In genomic region chr6:111484655-111484974, GRCh38 we compare ENCODE assay signal across 8 cellular contexts. TPM values are rescaled to one million over a fixed set of nuclear protein-coding genes. Genes with fewer than 3 reads are reported as not detected.
DNase-seq lines count a peak whose midpoint lies in the region; ATAC-seq, FAIRE-seq and TF ChIP-seq lines count a peak whose summit lies in the region.

No MANE protein-coding gene starts in this region.

- no peaks in the 10 kb centered on the region for H3K9me2 ChIP-seq in PC-9 (ENCODE audit: insufficient read depth)

- H3K36me3 Mint-ChIP-seq in endodermal cell (ENCODE audit: low read depth) = peaks cover 16% of the 10 kb centered on the region

- peak overlapping the region; percentile 88 for H3K4me3 Mint-ChIP-seq in endodermal cell

- BruUV-seq in PC-9 (replicated peaks; lab: Mats Ljungman, UMichigan) = no TSS peak

- 33 to 43% methylated on average over 5 to 7 of the region's 7 CpGs for WGBS in endodermal cell (ENCODE audit: insufficient coverage in 1 of 2, insufficient read length in 1 of 2), 2 experiments
- WGBS in pancreas, 2 donors = 8 to 11% methylated on average over 7 of the region's 7 CpGs

- H3F3A ChIP-seq in PC-9 (ENCODE audit: insufficient read depth, low read depth) = 0 out of 2 replicates have a peak, but pooled peaks cover 6% of the 10 kb centered on the region

- peak overlapping the region; percentile 66 for H3K4me3 ChIP-seq in PC-9
- H3K4me3 ChIP-seq in endodermal cell (ENCODE audit: low read length) = peak overlapping the region; percentile 96
- peak overlapping the region; percentile 68 to 92 (median 86) for H3K4me3 ChIP-seq in pancreas

- H4K20me1 ChIP-seq in PC-9 (ENCODE audit: insufficient read depth) = no peaks in the 10 kb centered on the region

- H3K27me3 Mint-ChIP-seq in endodermal cell (ENCODE audit: insufficient read depth) = peaks cover 21% of the 10 kb centered on the region

- POLR2A ChIA-PET in PC-9 (lab: Charles Lee; ENCODE audit: unreplicated experiment) = interaction anchor here (0.7 kb wide), 1 partner anchor 115 kb away, joined by 4 read pairs; no protein-coding TSS in a partner anchor

- H3K9me3 ChIP-seq in PC-9 (ENCODE audit: insufficient read depth, low read depth) (no peaks in the 10 kb centered on the region), endodermal cell (ENCODE audit: control insufficient read depth, low read length) (peaks cover 13% of the 10 kb centered on the region), pancreas (no peaks in the 10 kb centered on the region)

- H3K27ac Mint-ChIP-seq in endodermal cell = peak overlapping the region; percentile 98

- no peaks in the 10 kb centered on the region for H3K36me3 ChIP-seq in PC-9 (ENCODE audit: low read depth)
- H3K36me3 ChIP-seq in endodermal cell (ENCODE audit: control insufficient read depth, insufficient read depth, low read length) = peaks cover 26% of the 10 kb centered on the region
- no peaks in the 10 kb centered on the region for H3K36me3 ChIP-seq in pancreas

- peak; percentile 50 for DNase-seq in NCI-H748 (lab: John Stamatoyannopoulos, UW; ENCODE audit: unreplicated experiment)
- no peak for DNase-seq in NCI-H748 treated with DMSO at 0.1 percent for 48 hours (lab: John Stamatoyannopoulos, UW)
- no peak for DNase-seq in PC-9
- peak; percentile 40 for DNase-seq in endodermal cell
- DNase-seq in pancreas = no peak
- DNase-seq in COLO668 (lab: John Stamatoyannopoulos, UW; ENCODE audit: unreplicated experiment) = no peak
- no peak for DNase-seq in central memory CD4-positive, alpha-beta T cell

- H3K4me1 ChIP-seq in PC-9 (replicated peaks; ENCODE audit: insufficient read depth) (peaks cover 36% of the 10 kb centered on the region), endodermal cell (ENCODE audit: control insufficient read depth, insufficient read depth, low read length) (no peaks in the 10 kb centered on the region), pancreas (peaks cover 21 to 33% (median 31%) of the 10 kb centered on the region in 3 donors)

- intact Hi-C loops in PC-9 (cut with micrococcal nuclease; ENCODE audit: unreplicated experiment) = loop anchor here (2.0 to 10.0 kb wide), 3 partner anchors 108 to 560 kb away; partner anchors contain the start of gene TRAF3IP2
- intact Hi-C loops in pancreas (cut with DNase I) = no loop called here

- no peak for ATAC-seq in pancreas
- ATAC-seq in GM21367 (IDR thresholded peaks at IDR 0.05; ENCODE audit: unreplicated experiment) = no peak

- no peak for FAIRE-seq in pancreas (lab: Jason Lieb, UNC)

- H3K79me2 ChIP-seq in PC-9 (ENCODE audit: low read depth) = peaks cover 48% of the 10 kb centered on the region

- peaks cover 11% of the 10 kb centered on the region for H3K9me3 Mint-ChIP-seq in endodermal cell

- H3K27ac ChIP-seq in PC-9 (peak overlapping the region; percentile 90), endodermal cell (ENCODE audit: low read depth, low read length) (peak overlapping the region; percentile 97), pancreas (peak overlapping the region; percentile 95 to 99 (median 98))

- H3K9ac ChIP-seq in endodermal cell (ENCODE audit: extremely low read depth, low read length, poor library complexity, severe bottlenecking) = peak overlapping the region; percentile 94

- H3K4me1 Mint-ChIP-seq in endodermal cell = peaks cover 21% of the 10 kb centered on the region

- H3K27me3 ChIP-seq in PC-9 (ENCODE audit: insufficient read depth, low read depth) = no peaks in the 10 kb centered on the region
- peaks cover 15% of the 10 kb centered on the region for H3K27me3 ChIP-seq in endodermal cell (ENCODE audit: control insufficient read depth, insufficient read depth, low read length, poor library complexity, severe bottlenecking)
- H3K27me3 ChIP-seq in pancreas = no peaks in the 10 kb centered on the region

- H3K4me2 ChIP-seq in PC-9 = peak overlapping the region; percentile 90

- CTCF ChIA-PET in PC-9 (lab: Charles Lee) = no interaction called here

- TF ChIP-seq CTCF in PC-9 (conservative IDR thresholded peaks at IDR 0.05) (no peak), endodermal cell (conservative IDR thresholded peaks at IDR 0.05) (no peak), pancreas (IDR thresholded peaks at IDR 0.05) (no peak)

- H2AFZ ChIP-seq in PC-9 = peak overlapping the region; percentile 93

RNA-seq across cellular contexts. Expression of gene REV3L, which starts 1.6 kb away (rescaled TPM):
- 22.9 and 23.8 TPM in 2 replicates for total RNA-seq in PC-9 (2021)
- total RNA-seq in endodermal cell = 10 to 100 TPM; 19.2 to 28.1 TPM
- polyA plus RNA-seq in endodermal cell (2013, experiment 1 of 2) = 8.8 TPM
- polyA plus RNA-seq in endodermal cell (2013, experiment 2 of 2) = 10.2 TPM
- 10 to 100 TPM; 11.5 to 22.0 (median 16.2) TPM for total RNA-seq in pancreas
- polyA plus RNA-seq in pancreas = 10 to 100 TPM in 1 of 2 donors, 1 to 10 TPM in 1; 6.9 to 11.2 TPM

Comparison
In these comparisons a context has a peak if more than half of its experiments do, and no peak if none do; other contexts are left out.
1. DNase-seq: peak in NCI-H748 (single experiment) and endodermal cell (single experiment); none in NCI-H748 treated with DMSO at 0.1 percent for 48 hours (single experiment), PC-9 (0 of 2), pancreas (0 of 6), COLO668 (single experiment) and central memory CD4-positive, alpha-beta T cell (single experiment).
2. Peak in every context shown above with its lines, with median percentiles within 50 percentile points of each other: H3K27ac ChIP-seq and H3K4me3 ChIP-seq.